ENCODE assay signal across 12 cellular contexts in genomic region chr2:9737053-9737875, GRCh38.
DNase-seq lines count a peak whose midpoint lies in the region; ATAC-seq and TF ChIP-seq lines count a peak whose summit lies in the region.
"Had no signal": no experiment of that assay in that cellular context is flagged by ENCODE, and none has a peak within 500 bp of the region (broad histone marks: within the 10 kb centered on the region; RNA-seq: fewer than 3 reads in every experiment).

No MANE protein-coding gene starts in this region.

- DNase-seq in cardiac muscle cell (ENCODE audit: low read depth in 1 of 2, low spot score in 1 of 2): peak in 1 of 2 donors; percentile 62
- DNase-seq in right atrium auricular region (ENCODE audit: low spot score): no peak
- peak; percentile 38 for DNase-seq in NB4 (ENCODE audit: low read depth)
- peak in 1 of 2 donors; percentile 48 for DNase-seq in cardiac fibroblast (ENCODE audit: low read depth in 2 of 2)
- no peak for DNase-seq in head of caudate nucleus
- DNase-seq in stimulated activated CD4-positive, alpha-beta T cell treated with anti-CD3 and anti-CD28 coated beads, Interleukin-12 subunit alpha, Interleukin-12 subunit beta, amount 100 ng/mL, for 4 hours: no peak
- DNase-seq in DMS79 treated with DMSO at 0.1 percent for 48 hours (lab: John Stamatoyannopoulos, UW): no peak
- DNase-seq: activated CD4-positive, CD25-positive, alpha-beta regulatory T cell treated with anti-CD3 and anti-CD28 coated beads, Interleukin-2, amount 50 U/mL, for 72 hours; DMS79; heart left ventricle had no signal

- intact Hi-C loops in head of caudate nucleus (cut with DNase I): no loop called here

- no peak overlapping the region for H3K4me3 ChIP-seq in cardiac muscle cell
- no peak overlapping the region for H3K4me3 ChIP-seq in right atrium auricular region
- H3K4me3 ChIP-seq in NB4 (ENCODE audit: low read depth, low read length): no peak overlapping the region
- H3K4me3 ChIP-seq in cardiac fibroblast (replicated peaks in 1 of 2; ENCODE audit: low read depth in 2 of 2, low read length in 2 of 2): no peak overlapping the region
- H3K4me3 ChIP-seq: heart left ventricle had no signal

- H3K36me3 ChIP-seq in cardiac muscle cell (no peaks in the 10 kb centered on the region), right atrium auricular region (no peaks in the 10 kb centered on the region)
- H3K36me3 ChIP-seq: heart left ventricle had no signal

- H3K27ac Mint-ChIP-seq in stimulated activated memory B cell treated with anti-CD40 and anti-IgM and Interleukin-4, amounts not matched to agents 10 μg/mL and 1 μg/mL and 100 μg/mL, for 72 hours: peak overlapping the region; percentile 80

- H3K4me1 ChIP-seq in cardiac muscle cell (ENCODE audit: low read depth) (no peaks in the 10 kb centered on the region), right atrium auricular region (peaks cover 0 to 19% of the 10 kb centered on the region in 2 donors)

- H3K9me3 ChIP-seq in cardiac muscle cell (ENCODE audit: low read depth) (no peaks in the 10 kb centered on the region), right atrium auricular region (peaks cover 0 to 16% of the 10 kb centered on the region in 2 donors)

- H3K4me3 Mint-ChIP-seq in stimulated activated memory B cell treated with anti-CD40 and anti-IgM and Interleukin-4, amounts not matched to agents 10 μg/mL and 1 μg/mL and 100 μg/mL, for 72 hours: no peak overlapping the region
- H3K4me3 Mint-ChIP-seq: nephron had no signal

- no peak for ATAC-seq in stimulated activated memory B cell treated with anti-CD40 and anti-IgM and Interleukin-4, amounts not matched to agents 10 μg/mL and 1 μg/mL and 100 μg/mL, for 72 hours
- ATAC-seq: heart left ventricle had no signal

- no peak for TF ChIP-seq POLR2A in NB4 (IDR thresholded peaks at IDR 0.05; ENCODE audit: extremely low read depth, insufficient read length)

- H3K4me1 Mint-ChIP-seq in stimulated activated memory B cell treated with anti-CD40 and anti-IgM and Interleukin-4, amounts not matched to agents 10 μg/mL and 1 μg/mL and 100 μg/mL, for 72 hours: peaks cover 15% of the 10 kb centered on the region

- H3K9me3 Mint-ChIP-seq in stimulated activated memory B cell treated with anti-CD40 and anti-IgM and Interleukin-4, amounts not matched to agents 10 μg/mL and 1 μg/mL and 100 μg/mL, for 72 hours: peaks cover 13% of the 10 kb centered on the region

- H3K27me3 ChIP-seq in cardiac muscle cell: no peaks in the 10 kb centered on the region
- no peaks in the 10 kb centered on the region for H3K27me3 ChIP-seq in right atrium auricular region
- H3K27me3 ChIP-seq: heart left ventricle had no signal

- TF ChIP-seq CTCF in cardiac muscle cell (IDR thresholded peaks at IDR 0.05; ENCODE audit: low read depth, low read length): peak; percentile 31
- TF ChIP-seq CTCF in right atrium auricular region (IDR thresholded peaks at IDR 0.05): no peak
- TF ChIP-seq CTCF in NB4 (IDR thresholded peaks at IDR 0.05; ENCODE audit: low read depth, low read length): peak; percentile 11
- peak; percentile 14 for TF ChIP-seq CTCF in cardiac fibroblast (IDR thresholded peaks at IDR 0.05; ENCODE audit: low read depth, low read length)

- H3K27ac ChIP-seq in cardiac muscle cell (no peak overlapping the region), right atrium auricular region (no peak overlapping the region)

- H3K36me3 Mint-ChIP-seq in stimulated activated memory B cell treated with anti-CD40 and anti-IgM and Interleukin-4, amounts not matched to agents 10 μg/mL and 1 μg/mL and 100 μg/mL, for 72 hours: no peaks in the 10 kb centered on the region

- no peaks in the 10 kb centered on the region for H3K27me3 Mint-ChIP-seq in stimulated activated memory B cell treated with anti-CD40 and anti-IgM and Interleukin-4, amounts not matched to agents 10 μg/mL and 1 μg/mL and 100 μg/mL, for 72 hours

Comparison
In these comparisons a context has a peak if more than half of its experiments do, and no peak if none do; other contexts are left out.
1. CTCF ChIP-seq: peak in cardiac muscle cell (single experiment), NB4 (single experiment) and cardiac fibroblast (single experiment); none in right atrium auricular region (0 of 2).